In genomic region chr1:153795325-153795837, GRCh38 we compare ENCODE assay signal across 14 cellular contexts. TPM values are rescaled to one million over a fixed set of nuclear protein-coding genes. Genes with fewer than 3 reads are reported as not detected.
DNase-seq lines count a peak whose midpoint lies in the region; ATAC-seq and TF ChIP-seq lines count a peak whose summit lies in the region.
"Had no signal": no experiment of that assay in that cellular context is flagged by ENCODE, and none has a peak within 500 bp of the region (broad histone marks: within the 10 kb centered on the region; RNA-seq: fewer than 3 reads in every experiment).

No MANE protein-coding gene starts in this region.

- in situ Hi-C loops in G401 (cut with HindIII; ENCODE audit: low sequenced_read_pairs): no loop called here

- H3K36me3 Mint-ChIP-seq in central memory CD8-positive, alpha-beta T cell (ENCODE audit: insufficient read depth): peaks cover 5% of the 10 kb centered on the region
- H3K36me3 Mint-ChIP-seq in neural crest cell (ENCODE audit: low read depth) (peaks cover 4% of the 10 kb centered on the region), MCF 10A (ENCODE audit: insufficient read depth, unreplicated experiment) (no peaks in the 10 kb centered on the region)
- H3K36me3 Mint-ChIP-seq: activated CD4-positive, alpha-beta memory T cell treated with anti-CD3 and anti-CD28 coated beads for 36 hours; mesothelial cell of epicardium had no signal

- H3K36me3 ChIP-seq in BLaER1 treated with 17β-estradiol and CSF1 and Interleukin-3, amounts not matched to agents 10 nM and 100 nM: peaks cover 0 to 12% (median 0%) of the 10 kb centered on the region in 11 experiments; a peak in 5 of 22 replicates

- H4K20me1 ChIP-seq in BLaER1 treated with 17β-estradiol and CSF1 and Interleukin-3, amounts not matched to agents 10 nM and 100 nM: no peaks in the 10 kb centered on the region

- no peak overlapping the region for H3K4me3 Mint-ChIP-seq in central memory CD8-positive, alpha-beta T cell
- H3K4me3 Mint-ChIP-seq in neural crest cell (peak overlapping the region; percentile 90), MCF 10A (ENCODE audit: unreplicated experiment) (no peak overlapping the region)
- H3K4me3 Mint-ChIP-seq: activated CD4-positive, alpha-beta memory T cell treated with anti-CD3 and anti-CD28 coated beads for 36 hours; activated T-helper 1 cell treated with anti-CD3 and anti-CD28 coated beads, Interleukin-12 subunit alpha, Interleukin-12 subunit beta, Interleukin-2, Interleukin-4 antibody, amounts not matched to agents 30 ng/mL and 10 ng/mL and 1 ng/mL, durations not matched to agents 14 hours and 24 hours and 36 hours; mesothelial cell of epicardium had no signal

- peaks cover 24% of the 10 kb centered on the region for H3K4me1 Mint-ChIP-seq in central memory CD8-positive, alpha-beta T cell
- peaks cover 46% of the 10 kb centered on the region for H3K4me1 Mint-ChIP-seq in neural crest cell
- peaks cover 25% of the 10 kb centered on the region for H3K4me1 Mint-ChIP-seq in MCF 10A (ENCODE audit: insufficient read depth, unreplicated experiment)

- H3K9ac ChIP-seq in BLaER1 treated with 17β-estradiol and CSF1 and Interleukin-3, amounts not matched to agents 10 nM and 100 nM: peak overlapping the region; percentile 22 to 85 (median 49); a peak in 17 of 22 replicates

- CTCF ChIA-PET in MCF 10A (lab: Yijun Ruan, JAX): interaction anchor here (0.7 to 3.2 kb wide), 4 partner anchors 10 to 151 kb away, joined by 3 to 21 read pairs (median 11); partner anchors contain the start of gene DENND4B

- no peak for ATAC-seq in central memory CD8-positive, alpha-beta T cell (replicated peaks; ENCODE audit: extremely low read depth, poor library complexity, severe bottlenecking)
- ATAC-seq in HG03135 (IDR thresholded peaks at IDR 0.05; ENCODE audit: unreplicated experiment) (no peak), GM18498 (IDR thresholded peaks at IDR 0.05; ENCODE audit: unreplicated experiment) (no peak)

- H3K4me1 ChIP-seq in BLaER1 treated with 17β-estradiol and CSF1 and Interleukin-3, amounts not matched to agents 10 nM and 100 nM: peaks cover 53 to 82% (median 74%) of the 10 kb centered on the region in 10 experiments

- POLR2A ChIA-PET in MCF 10A (lab: Yijun Ruan, JAX): interaction anchor here (3.7 kb wide), 1 partner anchor 190 kb away, joined by 14 read pairs; the partner anchor contains the start of gene RAB13

- no peaks in the 10 kb centered on the region for H3K9me3 Mint-ChIP-seq in central memory CD8-positive, alpha-beta T cell
- H3K9me3 Mint-ChIP-seq in neural crest cell (no peaks in the 10 kb centered on the region), MCF 10A (ENCODE audit: unreplicated experiment) (no peaks in the 10 kb centered on the region)
- H3K9me3 Mint-ChIP-seq: activated CD4-positive, alpha-beta memory T cell treated with anti-CD3 and anti-CD28 coated beads for 36 hours; activated T-helper 1 cell treated with anti-CD3 and anti-CD28 coated beads, Interleukin-12 subunit alpha, Interleukin-12 subunit beta, Interleukin-2, Interleukin-4 antibody, amounts not matched to agents 30 ng/mL and 10 ng/mL and 1 ng/mL, durations not matched to agents 14 hours and 24 hours and 36 hours; mesothelial cell of epicardium had no signal

- H3K27ac ChIP-seq in BLaER1 treated with 17β-estradiol and CSF1 and Interleukin-3, amounts not matched to agents 10 nM and 100 nM: peak overlapping the region; percentile 6 to 99 (median 95); a peak in 19 of 22 replicates
- H3K27ac ChIP-seq: RWPE1 had no signal

- no peaks in the 10 kb centered on the region for H3K9me3 ChIP-seq in BLaER1 treated with 17β-estradiol and CSF1 and Interleukin-3, amounts not matched to agents 10 nM and 100 nM (replicated peaks in 1 of 11)

- peaks cover under 1% of the 10 kb centered on the region for H3K27me3 Mint-ChIP-seq in central memory CD8-positive, alpha-beta T cell
- H3K27me3 Mint-ChIP-seq in neural crest cell (ENCODE audit: low read depth) (peaks cover 4% of the 10 kb centered on the region), MCF 10A (ENCODE audit: insufficient read depth, unreplicated experiment) (no peaks in the 10 kb centered on the region)

- BruUV-seq in MCF 10A (replicated peaks; lab: Mats Ljungman, UMichigan): no TSS peak

- DNase-seq in G401 (ENCODE audit: low spot score) (peak; percentile 82), neural crest cell (ENCODE audit: low read depth, low spot score) (no peak), MCF 10A (ENCODE audit: unreplicated experiment) (no peak)
- DNase-seq in central memory CD8-positive, alpha-beta T cell (ENCODE audit: low spot score in 2 of 2): no peak
- DNase-seq: activated CD4-positive, alpha-beta memory T cell treated with anti-CD3 and anti-CD28 coated beads for 36 hours; amniotic stem cell; GF-D8; NCI-H1436 treated with DMSO at 0.1 percent for 48 hours had no signal

- intact Hi-C loops in MCF 10A (cut with micrococcal nuclease): loop anchor here (5.0 to 10.0 kb wide), 2 partner anchors 389 to 477 kb away; partner anchors contain the start of gene HAX1

- peak overlapping the region; percentile 18 to 94 (median 62) for H3K4me2 ChIP-seq in BLaER1 treated with 17β-estradiol and CSF1 and Interleukin-3, amounts not matched to agents 10 nM and 100 nM

- no peaks in the 10 kb centered on the region for H3K27me3 ChIP-seq in BLaER1 treated with 17β-estradiol and CSF1 and Interleukin-3, amounts not matched to agents 10 nM and 100 nM

- no peak overlapping the region for H3K4me3 ChIP-seq in BLaER1 treated with 17β-estradiol and CSF1 and Interleukin-3, amounts not matched to agents 10 nM and 100 nM

- H3K27ac Mint-ChIP-seq in central memory CD8-positive, alpha-beta T cell (ENCODE audit: low read depth): peak overlapping the region; percentile 70
- H3K27ac Mint-ChIP-seq in neural crest cell (ENCODE audit: unreplicated experiment) (peak overlapping the region; percentile 95), MCF 10A (ENCODE audit: low read depth, unreplicated experiment) (no peak overlapping the region)
- H3K27ac Mint-ChIP-seq: activated CD4-positive, alpha-beta memory T cell treated with anti-CD3 and anti-CD28 coated beads for 36 hours; mesothelial cell of epicardium had no signal

- no peak for TF ChIP-seq CTCF in neural crest cell (conservative IDR thresholded peaks at IDR 0.05)
- TF ChIP-seq CTCF in MCF 10A (IDR thresholded peaks at IDR 0.05; ENCODE audit: unreplicated experiment): no peak

RNA-seq across cellular contexts. Expression of gene SLC27A3, which starts 20.2 kb away (rescaled TPM):
- 1.4 and 5.4 TPM in 2 replicates for total RNA-seq in G401 (2014; rRNA removed; shearing (Covaris generic))
- total RNA-seq in neural crest cell (16.8 and 18.1 TPM in 2 replicates), MCF 10A (2022) (11.1 and 12.8 TPM in 2 replicates)
